8 cellular contexts compared by ENCODE assay signal in the genomic region with DNA sequence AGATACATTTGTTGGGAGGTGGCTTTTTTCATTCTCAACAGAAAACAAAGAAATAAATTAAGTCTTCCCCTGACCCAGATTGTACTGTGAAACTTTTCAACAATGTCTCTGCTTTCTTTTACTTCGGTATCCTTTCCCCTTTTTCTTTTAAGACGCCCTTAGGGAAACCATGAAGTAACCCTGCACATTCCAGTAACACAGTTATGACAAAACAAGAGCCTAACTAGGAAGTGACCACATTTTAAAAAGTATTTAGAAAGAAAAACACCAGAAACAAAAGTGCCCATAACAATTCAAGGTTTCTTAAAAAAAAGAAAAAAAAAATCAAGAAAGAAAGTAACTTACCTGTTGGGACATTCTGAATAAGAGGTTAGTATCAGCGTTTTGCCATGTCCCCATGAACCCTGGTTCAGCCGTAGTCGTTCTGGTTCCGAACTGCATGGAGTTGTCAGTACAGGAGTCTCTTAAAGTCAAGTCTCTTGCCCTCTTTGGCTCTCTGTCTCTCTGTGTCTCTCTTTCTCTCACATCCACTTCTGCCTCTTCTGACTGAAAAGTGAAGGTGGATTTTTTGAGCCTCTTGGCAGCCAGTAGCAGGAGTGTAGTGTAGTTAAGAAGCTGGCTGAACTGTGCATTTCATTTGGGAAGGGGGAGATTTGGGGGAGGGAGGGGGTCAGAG.
DNase-seq lines count a peak whose midpoint lies in the region; ATAC-seq and TF ChIP-seq lines count a peak whose summit lies in the region.

No MANE protein-coding gene starts in this region.

- H3K36me3 ChIP-seq in SK-N-SH (replicated peaks in 1 of 2; ENCODE audit: control insufficient read depth in 1 of 2, insufficient read depth in 2 of 2, low read length in 1 of 2) (no peaks in the 10 kb centered on the region), ovary (no peaks in the 10 kb centered on the region)

- H3K79me2 ChIP-seq in SK-N-SH (ENCODE audit: insufficient read depth), result peaks cover 38% of the 10 kb centered on the region

- H3K4me1 ChIP-seq in SK-N-SH (ENCODE audit: control insufficient read depth in 1 of 2, insufficient read depth in 2 of 2, low read depth in 1 of 2, low read length in 1 of 2), result peaks cover 3 to 18% of the 10 kb centered on the region in 2 experiments
- no peaks in the 10 kb centered on the region for H3K4me1 ChIP-seq in foreskin keratinocyte
- no peaks in the 10 kb centered on the region for H3K4me1 ChIP-seq in ovary (ENCODE audit: insufficient read depth)

- no peaks in the 10 kb centered on the region for H3K27me3 ChIP-seq in SK-N-SH (ENCODE audit: insufficient read depth)
- no peaks in the 10 kb centered on the region for H3K27me3 ChIP-seq in foreskin keratinocyte
- H3K27me3 ChIP-seq in ovary, result no peaks in the 10 kb centered on the region

- no peak for TF ChIP-seq RAD21 in SK-N-SH (IDR thresholded peaks at IDR 0.05; ENCODE audit: low read length)

- no peak for ATAC-seq in foreskin keratinocyte
- ATAC-seq in GM21447 (IDR thresholded peaks at IDR 0.05; ENCODE audit: unreplicated experiment), result no peak
- ATAC-seq in stimulated activated naive CD8-positive, alpha-beta T cell treated with anti-CD3 and anti-CD28 coated beads, Interleukin-15, Interleukin-2, amounts not matched to agents 100 U/mL and 50 U/mL, for 24 hours, result no peak

- POLR2A ChIA-PET in SK-N-SH (lab: Yijun Ruan, JAX), result no interaction called here
- POLR2A ChIA-PET in GM10248 (lab: Yijun Ruan, JAX), result no interaction called here

- TF ChIP-seq POLR2A in ovary (IDR thresholded peaks at IDR 0.05), result no peak

- H2AFZ ChIP-seq in SK-N-SH (ENCODE audit: low read depth), result peak overlapping the region; percentile 74; the same call in 1 of the 2 replicates

- no peaks in the 10 kb centered on the region for H3K9me3 ChIP-seq in SK-N-SH
- H3K9me3 ChIP-seq in ovary, result no peaks in the 10 kb centered on the region

- H3K27ac ChIP-seq in SK-N-SH (ENCODE audit: low read depth in 2 of 2, low read length in 1 of 2) (peak overlapping the region; percentile 72 to 79; a peak in 3 of 4 replicates), foreskin keratinocyte (peak overlapping the region; percentile 67), ovary (peak overlapping the region; percentile 83 to 94)

- H3F3A ChIP-seq in SK-N-SH (replicated peaks; ENCODE audit: insufficient read depth), result peaks cover 4% of the 10 kb centered on the region

- TF ChIP-seq EP300 in SK-N-SH (IDR thresholded peaks at IDR 0.05; ENCODE audit: borderline replicate concordance in 1 of 2, low read depth in 1 of 2, low read length in 1 of 2), result no peak
- TF ChIP-seq EP300 in ovary (IDR thresholded peaks at IDR 0.05), result no peak

- H3K4me3 ChIP-seq in SK-N-SH (ENCODE audit: low read depth in 2 of 2, low read length in 1 of 2) (peak overlapping the region; percentile 65 to 66), ovary (peak overlapping the region; percentile 53)

- peak overlapping the region; percentile 80 for H3K4me2 ChIP-seq in SK-N-SH

- no peak for TF ChIP-seq CTCF in SK-N-SH (IDR thresholded peaks at IDR 0.05)
- TF ChIP-seq CTCF in foreskin keratinocyte (conservative IDR thresholded peaks at IDR 0.05), result no peak
- no peak for TF ChIP-seq CTCF in ovary (IDR thresholded peaks at IDR 0.05)
- TF ChIP-seq CTCF in GM10248 (IDR thresholded peaks at IDR 0.05; ENCODE audit: control extremely low read depth, extremely low read depth, low read depth, missing control alignments), result no peak

- 58% methylated on average over 6 of the region's 6 CpGs for WGBS in SK-N-SH (ENCODE audit: low lambda C conversion rate)
- 2 to 6% (median 5%) methylated on average over 6 of the region's 6 CpGs for WGBS in ovary, 3 donors

- intact Hi-C loops in ovary (cut with DNase I), result loop anchor here in 3 of 4 donors (2.0 to 10.0 kb wide), 6 partner anchors 143 to 533 kb away; partner anchors contain the start of gene BNC2 (in 3 of the 3)

- no peaks in the 10 kb centered on the region for H3K9me2 ChIP-seq in SK-N-SH

- H4K20me1 ChIP-seq in SK-N-SH (ENCODE audit: insufficient read depth), result no peaks in the 10 kb centered on the region

- CTCF ChIA-PET in SK-N-SH (lab: Yijun Ruan, JAX) (interaction anchor here (0.7 kb wide), 1 partner anchor 40 kb away, joined by 3 read pairs; no protein-coding TSS in a partner anchor), GM10248 (lab: Yijun Ruan, JAX) (no interaction called here)

- DNase-seq in DMS 273 treated with DMSO at 0.1 percent for 48 hours (lab: John Stamatoyannopoulos, UW) (peak; percentile 73), SK-N-SH (no peak), foreskin keratinocyte (no peak), ovary (no peak), GM10248 (ENCODE audit: extremely low spot score) (no peak), HPDE6-E6E7 (ENCODE audit: extremely low spot score) (no peak)
- no peak for DNase-seq in stimulated activated naive CD8-positive, alpha-beta T cell treated with anti-CD3 and anti-CD28 coated beads, Interleukin-15, Interleukin-2, amounts not matched to agents 100 U/mL and 50 U/mL, for 24 hours

- peak overlapping the region; percentile 82 for H3K9ac ChIP-seq in SK-N-SH

TF ChIP-seq in SK-N-SH, 30 proteins besides CTCF, POLR2A, EP300 and RAD21:
- no peak for TF ChIP-seq SMC3 (IDR thresholded peaks at IDR 0.05; ENCODE audit: low read depth, low read length)
- no peak for TF ChIP-seq RFX5 (IDR thresholded peaks at IDR 0.05; ENCODE audit: low read length)
- TF ChIP-seq MEF2A (IDR thresholded peaks at IDR 0.05; ENCODE audit: borderline replicate concordance, low read depth), result no peak
- no peak for TF ChIP-seq YY1 (IDR thresholded peaks at IDR 0.05; ENCODE audit: low read depth)
- no peak for TF ChIP-seq NFIC (IDR thresholded peaks at IDR 0.05; ENCODE audit: borderline replicate concordance)
- no peak for TF ChIP-seq FOXJ3 (CRISPR knock-in tag; IDR thresholded peaks at IDR 0.05)
- no peak for TF ChIP-seq POLR2AphosphoS5 (IDR thresholded peaks at IDR 0.05; ENCODE audit: low read depth, low read length)
- TF ChIP-seq TCF12 (IDR thresholded peaks at IDR 0.05), result no peak
- TF ChIP-seq PBX3 (IDR thresholded peaks at IDR 0.05), result no peak
- TF ChIP-seq, protein P1, sequence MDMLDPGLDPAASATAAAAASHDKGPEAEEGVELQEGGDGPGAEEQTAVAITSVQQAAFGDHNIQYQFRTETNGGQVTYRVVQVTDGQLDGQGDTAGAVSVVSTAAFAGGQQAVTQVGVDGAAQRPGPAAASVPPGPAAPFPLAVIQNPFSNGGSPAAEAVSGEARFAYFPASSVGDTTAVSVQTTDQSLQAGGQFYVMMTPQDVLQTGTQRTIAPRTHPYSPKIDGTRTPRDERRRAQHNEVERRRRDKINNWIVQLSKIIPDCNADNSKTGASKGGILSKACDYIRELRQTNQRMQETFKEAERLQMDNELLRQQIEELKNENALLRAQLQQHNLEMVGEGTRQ (IDR thresholded peaks at IDR 0.05; ENCODE audit: borderline replicate concordance, low read depth, low read length), result no peak
- no peak for TF ChIP-seq CHD2 (IDR thresholded peaks at IDR 0.05; ENCODE audit: low read length, partially characterized antibody)
- no peak for TF ChIP-seq NRF1 (IDR thresholded peaks at IDR 0.05; ENCODE audit: low read depth, low read length)
- TF ChIP-seq MAX (IDR thresholded peaks at IDR 0.05; ENCODE audit: low read depth), result no peak
- no peak for TF ChIP-seq IRF3 (IDR thresholded peaks at IDR 0.05; ENCODE audit: low read depth, low read length)
- no peak for TF ChIP-seq ELF1 (IDR thresholded peaks at IDR 0.05)
- TF ChIP-seq USF1 (IDR thresholded peaks at IDR 0.05; ENCODE audit: borderline replicate concordance, low read depth), result no peak
- TF ChIP-seq TAF1 (IDR thresholded peaks at IDR 0.05; ENCODE audit: borderline replicate concordance, low read depth, low read length), result no peak
- no peak for TF ChIP-seq SIN3A (IDR thresholded peaks at IDR 0.05; ENCODE audit: borderline replicate concordance, low read depth, low read length)
